In the genomic region with DNA sequence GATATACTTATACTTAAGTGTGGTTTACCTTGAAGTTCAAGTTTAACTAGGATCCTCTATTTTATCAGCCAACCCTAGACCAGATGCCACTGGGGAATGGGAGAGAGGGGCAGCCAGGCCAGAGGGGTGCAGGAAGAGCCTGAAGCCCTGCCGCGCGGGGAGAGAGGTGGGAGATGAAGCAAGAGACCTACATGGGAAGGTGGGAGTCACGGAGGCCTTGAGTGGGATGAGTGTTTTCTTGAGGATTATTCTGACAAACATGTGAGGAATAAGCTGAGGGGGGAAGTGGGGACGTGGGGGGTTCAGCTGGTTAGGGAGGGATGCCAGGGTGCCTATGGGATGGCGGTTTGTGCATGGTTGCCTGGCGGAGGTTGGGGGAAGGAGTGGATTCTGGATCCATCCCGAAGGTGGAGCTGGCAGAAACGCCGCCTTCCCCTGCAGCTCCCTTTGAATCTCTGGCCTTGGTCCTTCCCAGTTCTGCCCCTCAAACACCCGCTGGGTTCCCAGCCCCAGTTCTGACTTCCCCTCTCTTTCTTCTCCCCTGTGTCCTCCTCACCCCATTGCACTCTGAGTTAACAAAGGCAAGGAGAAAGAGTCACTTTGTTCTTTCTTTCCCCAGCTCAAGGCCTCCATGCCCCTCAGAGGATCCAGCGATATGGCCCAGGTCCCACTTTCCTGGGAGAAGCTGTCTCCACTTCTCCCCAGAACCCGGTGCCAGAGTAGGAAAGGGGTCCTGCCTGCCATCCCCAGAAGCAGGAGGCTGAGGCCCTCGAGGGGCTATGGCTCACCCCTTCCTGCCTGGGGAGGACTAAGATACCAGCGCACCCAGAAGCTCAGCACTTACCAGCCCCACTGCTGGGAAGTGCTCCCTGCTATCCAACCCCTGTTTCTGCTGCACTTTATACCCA, we compare ENCODE assay signal across 1 cellular context.
TF ChIP-seq lines count a peak whose summit lies in the region.

No MANE protein-coding gene starts in this region.

TF ChIP-seq in A549, 52 proteins besides CTCF, POLR2A, EP300 and RAD21 (continued from another document):
- TF ChIP-seq, protein P1, sequence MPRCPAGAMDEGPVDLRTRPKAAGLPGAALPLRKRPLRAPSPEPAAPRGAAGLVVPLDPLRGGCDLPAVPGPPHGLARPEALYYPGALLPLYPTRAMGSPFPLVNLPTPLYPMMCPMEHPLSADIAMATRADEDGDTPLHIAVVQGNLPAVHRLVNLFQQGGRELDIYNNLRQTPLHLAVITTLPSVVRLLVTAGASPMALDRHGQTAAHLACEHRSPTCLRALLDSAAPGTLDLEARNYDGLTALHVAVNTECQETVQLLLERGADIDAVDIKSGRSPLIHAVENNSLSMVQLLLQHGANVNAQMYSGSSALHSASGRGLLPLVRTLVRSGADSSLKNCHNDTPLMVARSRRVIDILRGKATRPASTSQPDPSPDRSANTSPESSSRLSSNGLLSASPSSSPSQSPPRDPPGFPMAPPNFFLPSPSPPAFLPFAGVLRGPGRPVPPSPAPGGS (IDR thresholded peaks at IDR 0.05): no peak
- TF ChIP-seq, protein P2, sequence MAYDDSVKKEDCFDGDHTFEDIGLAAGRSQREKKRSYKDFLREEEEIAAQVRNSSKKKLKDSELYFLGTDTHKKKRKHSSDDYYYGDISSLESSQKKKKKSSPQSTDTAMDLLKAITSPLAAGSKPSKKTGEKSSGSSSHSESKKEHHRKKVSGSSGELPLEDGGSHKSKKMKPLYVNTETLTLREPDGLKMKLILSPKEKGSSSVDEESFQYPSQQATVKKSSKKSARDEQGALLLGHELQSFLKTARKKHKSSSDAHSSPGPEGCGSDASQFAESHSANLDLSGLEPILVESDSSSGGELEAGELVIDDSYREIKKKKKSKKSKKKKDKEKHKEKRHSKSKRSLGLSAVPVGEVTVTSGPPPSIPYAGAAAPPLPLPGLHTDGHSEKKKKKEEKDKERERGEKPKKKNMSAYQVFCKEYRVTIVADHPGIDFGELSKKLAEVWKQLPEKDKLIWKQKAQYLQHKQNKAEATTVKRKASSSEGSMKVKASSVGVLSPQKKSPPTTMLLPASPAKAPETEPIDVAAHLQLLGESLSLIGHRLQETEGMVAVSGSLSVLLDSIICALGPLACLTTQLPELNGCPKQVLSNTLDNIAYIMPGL (CRISPR knock-in tag; IDR thresholded peaks at IDR 0.05; ENCODE audit: borderline replicate concordance): no peak
- TF ChIP-seq FOSL2 (IDR thresholded peaks at IDR 0.05) (no peak), FOSL2 (CRISPR knock-in tag; IDR thresholded peaks at IDR 0.05) (no peak), ZNF302 (CRISPR knock-in tag; IDR thresholded peaks at IDR 0.05) (no peak), ZFP36 (IDR thresholded peaks at IDR 0.05; ENCODE audit: borderline replicate concordance, partially characterized antibody) (no peak), NFE2L2 (conservative IDR thresholded peaks at IDR 0.05; ENCODE audit: low read length) (no peak), RARB (CRISPR knock-in tag; IDR thresholded peaks at IDR 0.05) (no peak)
